8 cellular contexts compared by ENCODE assay signal in genomic region chrX:154046262-154046771, GRCh38. TPM values are rescaled to one million over a fixed set of nuclear protein-coding genes. Genes with fewer than 3 reads are reported as not detected.
DNase-seq lines count a peak whose midpoint lies in the region; ATAC-seq, FAIRE-seq and TF ChIP-seq lines count a peak whose summit lies in the region.

No MANE protein-coding gene starts in this region.

- ATAC-seq in omental fat pad (ENCODE audit: low FRiP score) (peak; percentile 39), GM19328 (IDR thresholded peaks at IDR 0.05; ENCODE audit: unreplicated experiment) (no peak), HG03095 (IDR thresholded peaks at IDR 0.05; ENCODE audit: unreplicated experiment) (no peak)

- no peaks in the 10 kb centered on the region for H3K9me3 ChIP-seq in esophagus squamous epithelium

- H3K36me3 ChIP-seq in esophagus squamous epithelium: peaks cover 0 to 8% (median 0%) of the 10 kb centered on the region in 3 donors

- peaks cover 0 to 100% (median 46%) of the 10 kb centered on the region in 3 donors for H3K4me1 ChIP-seq in esophagus squamous epithelium

- TF ChIP-seq CTCF in AG09309 (IDR thresholded peaks at IDR 0.05; ENCODE audit: control insufficient read depth, insufficient read depth, low read depth, low read length, missing control alignments) (peak; percentile 20), esophagus squamous epithelium (IDR thresholded peaks at IDR 0.05) (no peak), omental fat pad (IDR thresholded peaks at IDR 0.05) (no peak)

- no peaks in the 10 kb centered on the region for H3K27me3 ChIP-seq in esophagus squamous epithelium

- intact Hi-C loops in esophagus squamous epithelium (cut with DNase I): no loop called here

- H3K4me3 ChIP-seq in AG09309 (ENCODE audit: control insufficient read depth, low read depth, low read length) (no peak overlapping the region), esophagus squamous epithelium (no peak overlapping the region)

- peak overlapping the region; percentile 31 to 71 (median 58) for H3K27ac ChIP-seq in esophagus squamous epithelium

- peak; percentile 58 for DNase-seq in AG09309 (ENCODE audit: low read depth)
- peak; percentile 58 for DNase-seq in NCI-H2227 treated with DMSO at 0.1 percent for 48 hours (lab: John Stamatoyannopoulos, UW)
- no peak for DNase-seq in esophagus squamous epithelium (lab: John Stamatoyannopoulos, UW)
- no peak for DNase-seq in omental fat pad (ENCODE audit: low spot score)
- DNase-seq in NCI-H1417 treated with DMSO at 0.1 percent for 48 hours (lab: John Stamatoyannopoulos, UW): no peak
- no peak for DNase-seq in GM12891 (ENCODE audit: insufficient read length, low spot score)

- WGBS in esophagus squamous epithelium, 2 donors: 2 to 37% methylated on average over 6 to 8 of the region's 8 CpGs

- TF ChIP-seq POLR2A in esophagus squamous epithelium (IDR thresholded peaks at IDR 0.05) (no peak), GM12891 (IDR thresholded peaks at IDR 0.05; ENCODE audit: low read depth, low read length) (no peak)

- FAIRE-seq in GM12891 (lab: Jason Lieb, UNC): no peak

TF ChIP-seq in GM12891, 5 proteins besides CTCF, POLR2A, EP300 and RAD21:
- TF ChIP-seq POLR2AphosphoS5 (IDR thresholded peaks at IDR 0.05; ENCODE audit: low read depth, low read length) (no peak), POU2F2 (IDR thresholded peaks at IDR 0.05; ENCODE audit: low read depth, low read length) (no peak), TAF1 (IDR thresholded peaks at IDR 0.05; ENCODE audit: low read depth, low read length) (no peak), SPI1 (IDR thresholded peaks at IDR 0.05; ENCODE audit: low read depth, low read length) (no peak), PAX5 (IDR thresholded peaks at IDR 0.05; ENCODE audit: insufficient read depth, low read length, severe bottlenecking) (no peak)

RNA-seq across cellular contexts. Expression of gene IRAK1, which starts 26.6 kb away (rescaled TPM):
- total RNA-seq in esophagus squamous epithelium (100 to 1,000 TPM in 2 of 4 donors, 10 to 100 TPM in 2; 73.5 to 117 (median 96.8) TPM), omental fat pad (10 to 100 TPM; 43.1 to 85.3 (median 78.4) TPM)
- 41.7 TPM for polyA plus RNA-seq in GM12891 (2012; ENCODE audit: low read depth, missing spikeins)

RNA-seq across cellular contexts. Expression of gene MECP2, which starts 51.2 kb away (rescaled TPM):
- total RNA-seq in esophagus squamous epithelium (10 to 100 TPM; 17.7 to 38.7 (median 25.4) TPM), omental fat pad (10 to 100 TPM; 48.8 to 66.7 (median 56.0) TPM)
- polyA plus RNA-seq in GM12891 (2012; ENCODE audit: low read depth, missing spikeins): 13.4 TPM

Comparison
In these comparisons a context has a peak if more than half of its experiments do, and no peak if none do; other contexts are left out.
1. DNase-seq: peak in AG09309 (single experiment) and NCI-H2227 treated with DMSO at 0.1 percent for 48 hours (single experiment); none in esophagus squamous epithelium (single experiment), omental fat pad (single experiment), NCI-H1417 treated with DMSO at 0.1 percent for 48 hours (single experiment) and GM12891 (single experiment).